In genomic region chr14:52349731-52350130, GRCh38 we compare ENCODE assay signal across 15 cellular contexts. TPM values are rescaled to one million over a fixed set of nuclear protein-coding genes. Genes with fewer than 3 reads are reported as not detected.
DNase-seq lines count a peak whose midpoint lies in the region; ATAC-seq, FAIRE-seq and TF ChIP-seq lines count a peak whose summit lies in the region.
"Had no signal": no experiment of that assay in that cellular context is flagged by ENCODE, and none has a peak within 500 bp of the region (broad histone marks: within the 10 kb centered on the region; RNA-seq: fewer than 3 reads in every experiment).

No MANE protein-coding gene starts in this region.

- H3K4me3 Mint-ChIP-seq in activated CD4-positive, alpha-beta T cell treated with anti-CD3 and anti-CD28 coated beads, Interleukin-2, amount 10 ng/mL, durations not matched to agents 7 days and 5 days = no peak overlapping the region
- no peak overlapping the region for H3K4me3 Mint-ChIP-seq in activated naive CD8-positive, alpha-beta T cell treated with anti-CD3 and anti-CD28 coated beads, Interleukin-2, amount 50 U/mL, for 24 hours
- H3K4me3 Mint-ChIP-seq in nephron progenitor cell = no peak overlapping the region
- H3K4me3 Mint-ChIP-seq: activated B cell treated with CpG ODN at 0.5 μM for 24 hours had no signal

- H3K9me3 Mint-ChIP-seq in activated CD4-positive, alpha-beta T cell treated with anti-CD3 and anti-CD28 coated beads, Interleukin-2, amount 10 ng/mL, durations not matched to agents 7 days and 5 days = peaks cover 25% of the 10 kb centered on the region
- peaks cover 4% of the 10 kb centered on the region for H3K9me3 Mint-ChIP-seq in activated naive CD8-positive, alpha-beta T cell treated with anti-CD3 and anti-CD28 coated beads, Interleukin-2, amount 50 U/mL, for 24 hours
- peaks cover 24% of the 10 kb centered on the region for H3K9me3 Mint-ChIP-seq in nephron progenitor cell
- H3K9me3 Mint-ChIP-seq: activated B cell treated with CpG ODN at 0.5 μM for 24 hours had no signal

- H3K27ac ChIP-seq in PC-9 = no peak overlapping the region

- no peaks in the 10 kb centered on the region for H3K36me3 ChIP-seq in PC-9 (ENCODE audit: low read depth)
- H3K36me3 ChIP-seq: brain microvascular endothelial cell, sigmoid colon had no signal

- H3K4me2 ChIP-seq in PC-9 = no peak overlapping the region

- H3K27ac Mint-ChIP-seq in activated CD4-positive, alpha-beta T cell treated with anti-CD3 and anti-CD28 coated beads, Interleukin-2, amount 10 ng/mL, durations not matched to agents 7 days and 5 days = peak overlapping the region; percentile 42
- peak overlapping the region; percentile 97 for H3K27ac Mint-ChIP-seq in activated naive CD8-positive, alpha-beta T cell treated with anti-CD3 and anti-CD28 coated beads, Interleukin-2, amount 50 U/mL, for 24 hours
- H3K27ac Mint-ChIP-seq in nephron progenitor cell = peak overlapping the region; percentile 32
- H3K27ac Mint-ChIP-seq: activated B cell treated with CpG ODN at 0.5 μM for 24 hours had no signal

- POLR2A ChIA-PET in activated CD4-positive, alpha-beta T cell treated with anti-CD3 and anti-CD28 coated beads, Interleukin-2, amount 10 ng/mL, durations not matched to agents 7 days and 5 days (lab: Charles Lee) = interaction anchor here (1.0 kb wide), 1 partner anchor 24 kb away, joined by 3 read pairs; no protein-coding TSS in a partner anchor
- POLR2A ChIA-PET in PC-9 (lab: Charles Lee; ENCODE audit: unreplicated experiment) = no interaction called here

- peaks cover 32% of the 10 kb centered on the region for H3K27me3 Mint-ChIP-seq in activated CD4-positive, alpha-beta T cell treated with anti-CD3 and anti-CD28 coated beads, Interleukin-2, amount 10 ng/mL, durations not matched to agents 7 days and 5 days
- H3K27me3 Mint-ChIP-seq in activated naive CD8-positive, alpha-beta T cell treated with anti-CD3 and anti-CD28 coated beads, Interleukin-2, amount 50 U/mL, for 24 hours = peaks cover 1% of the 10 kb centered on the region
- peaks cover 3% of the 10 kb centered on the region for H3K27me3 Mint-ChIP-seq in nephron progenitor cell (ENCODE audit: low read depth, poor library complexity)

- H3K4me1 Mint-ChIP-seq in activated CD4-positive, alpha-beta T cell treated with anti-CD3 and anti-CD28 coated beads, Interleukin-2, amount 10 ng/mL, durations not matched to agents 7 days and 5 days = peaks cover 60% of the 10 kb centered on the region
- H3K4me1 Mint-ChIP-seq in activated naive CD8-positive, alpha-beta T cell treated with anti-CD3 and anti-CD28 coated beads, Interleukin-2, amount 50 U/mL, for 24 hours = peaks cover 63% of the 10 kb centered on the region
- H3K4me1 Mint-ChIP-seq in nephron progenitor cell = peaks cover 50% of the 10 kb centered on the region
- H3K4me1 Mint-ChIP-seq: activated B cell treated with CpG ODN at 0.5 μM for 24 hours had no signal

- FAIRE-seq in HTR-8/SVneo (lab: Jason Lieb, UNC) = peak; percentile 28
- FAIRE-seq: urothelium cell line had no signal

- intact Hi-C loops in PC-9 (cut with micrococcal nuclease; ENCODE audit: unreplicated experiment) = no loop called here

- TF ChIP-seq CTCF in nephron progenitor cell (IDR thresholded peaks at IDR 0.05) = no peak
- TF ChIP-seq CTCF in PC-9 (conservative IDR thresholded peaks at IDR 0.05) = no peak

- H3K27me3 ChIP-seq in PC-9 (ENCODE audit: insufficient read depth, low read depth) = no peaks in the 10 kb centered on the region
- H3K27me3 ChIP-seq: brain microvascular endothelial cell had no signal

- peak; percentile 26 for ATAC-seq in activated naive CD8-positive, alpha-beta T cell treated with anti-CD3 and anti-CD28 coated beads, Interleukin-2, amount 50 U/mL, for 24 hours
- ATAC-seq in GM18511 (IDR thresholded peaks at IDR 0.05; ENCODE audit: unreplicated experiment) = no peak

- H3K79me2 ChIP-seq in PC-9 (ENCODE audit: low read depth) = no peaks in the 10 kb centered on the region

- BruUV-seq in PC-9 (replicated peaks; lab: Mats Ljungman, UMichigan) = no TSS peak

- CTCF ChIA-PET in activated CD4-positive, alpha-beta T cell treated with anti-CD3 and anti-CD28 coated beads, Interleukin-2, amount 10 ng/mL, durations not matched to agents 7 days and 5 days (lab: Charles Lee) = interaction anchor here (1.1 kb wide), 1 partner anchor 63 kb away, joined by 3 read pairs; no protein-coding TSS in a partner anchor
- CTCF ChIA-PET in PC-9 (lab: Charles Lee) = no interaction called here

- no peak overlapping the region for H2AFZ ChIP-seq in PC-9

- H4K20me1 ChIP-seq in PC-9 (ENCODE audit: insufficient read depth) = no peaks in the 10 kb centered on the region

- no peak overlapping the region for H3K4me3 ChIP-seq in PC-9
- H3K4me3 ChIP-seq: sigmoid colon had no signal

- peaks cover 6% of the 10 kb centered on the region for H3K4me1 ChIP-seq in PC-9 (replicated peaks; ENCODE audit: insufficient read depth)

- no peaks in the 10 kb centered on the region for H3K9me2 ChIP-seq in PC-9 (ENCODE audit: insufficient read depth)

- no peaks in the 10 kb centered on the region for H3F3A ChIP-seq in PC-9 (ENCODE audit: insufficient read depth, low read depth)

- H3K9me3 ChIP-seq in PC-9 (ENCODE audit: insufficient read depth, low read depth) = no peaks in the 10 kb centered on the region
- H3K9me3 ChIP-seq: sigmoid colon had no signal

- DNase-seq in activated CD4-positive, alpha-beta T cell treated with anti-CD3 and anti-CD28 coated beads, Interleukin-2, amount 10 ng/mL, durations not matched to agents 7 days and 5 days = no peak
- DNase-seq in activated CD4-positive, alpha-beta T cell treated with anti-CD3 and anti-CD28 coated beads, Interleukin-2, amount 50 U/mL, for 48 hours = no peak
- no peak for DNase-seq in HTR-8/SVneo (ENCODE audit: insufficient read length, low spot score)
- peak; percentile 30 for DNase-seq in activated naive CD8-positive, alpha-beta T cell treated with anti-CD3 and anti-CD28 coated beads, Interleukin-2, amount 50 U/mL, for 24 hours
- no peak for DNase-seq in nephron progenitor cell
- no peak for DNase-seq in PC-9
- DNase-seq in DMS79 treated with DMSO at 0.1 percent for 48 hours (lab: John Stamatoyannopoulos, UW) = no peak
- DNase-seq: activated B cell treated with CpG ODN at 0.5 μM for 24 hours; activated effector memory CD4-positive, alpha-beta T cell treated with Interleukin-2 at 50 U/mL for 16 hours; brain microvascular endothelial cell; NCI-H345; sigmoid colon; stimulated activated naive CD4-positive, alpha-beta T cell had no signal

- H3K36me3 Mint-ChIP-seq in activated CD4-positive, alpha-beta T cell treated with anti-CD3 and anti-CD28 coated beads, Interleukin-2, amount 10 ng/mL, durations not matched to agents 7 days and 5 days (ENCODE audit: low read depth) = peaks cover 39% of the 10 kb centered on the region
- no peaks in the 10 kb centered on the region for H3K36me3 Mint-ChIP-seq in activated naive CD8-positive, alpha-beta T cell treated with anti-CD3 and anti-CD28 coated beads, Interleukin-2, amount 50 U/mL, for 24 hours (ENCODE audit: low read depth)
- H3K36me3 Mint-ChIP-seq in nephron progenitor cell (ENCODE audit: low read depth) = no peaks in the 10 kb centered on the region

RNA-seq across cellular contexts. Expression of gene PTGER2, which starts 35.6 kb away (rescaled TPM):
- 10 to 100 TPM; 54.5 to 60.4 TPM for total RNA-seq in activated CD4-positive, alpha-beta T cell treated with anti-CD3 and anti-CD28 coated beads, Interleukin-2, amount 10 ng/mL, durations not matched to agents 7 days and 5 days
- 0.15 TPM in 1 of 2 replicates, not detected in the other for total RNA-seq in PC-9 (2021)

Comparison
In these comparisons a context has a peak if more than half of its experiments do, and no peak if none do; other contexts are left out.
1. H3K27ac Mint-ChIP-seq: peak in every context shown above with its lines; median percentile 97 in activated naive CD8-positive, alpha-beta T cell treated with anti-CD3 and anti-CD28 coated beads, Interleukin-2, amount 50 U/mL, for 24 hours; 42 in activated CD4-positive, alpha-beta T cell treated with anti-CD3 and anti-CD28 coated beads, Interleukin-2, amount 10 ng/mL, durations not matched to agents 7 days and 5 days; 32 in nephron progenitor cell.
2. RNA of gene PTGER2, which starts 35.6 kb away (total RNA-seq): 54.5 to 60.4 TPM in activated CD4-positive, alpha-beta T cell treated with anti-CD3 and anti-CD28 coated beads, Interleukin-2, amount 10 ng/mL, durations not matched to agents 7 days and 5 days; 0.15 TPM in PC-9; every median in the first group is over 10 times any median in the second.